In genomic region chr6:142907544-142907943, GRCh38 we compare ENCODE assay signal across 11 cellular contexts. TPM values are rescaled to one million over a fixed set of nuclear protein-coding genes. Genes with fewer than 3 reads are reported as not detected.
A peak's percentile ranks its signal among the peaks of the same experiment; 100 is the strongest.
DNase-seq lines count a peak whose midpoint lies in the region; ATAC-seq and FAIRE-seq lines count a peak whose summit lies in the region.
"Had no signal": no experiment of that assay in that cellular context is flagged by ENCODE, and none has a peak within 500 bp of the region (broad histone marks: within the 10 kb centered on the region; RNA-seq: fewer than 3 reads in every experiment).

No MANE protein-coding gene starts in this region.

- H3K27me3 Mint-ChIP-seq in naive B cell: no peaks in the 10 kb centered on the region

- peak; percentile 75 for FAIRE-seq in GM19239 (lab: Jason Lieb, UNC)

- H3K36me3 Mint-ChIP-seq in naive B cell: peaks cover 4 to 5% of the 10 kb centered on the region in 2 donors

- ATAC-seq in HG02870 (IDR thresholded peaks at IDR 0.05; ENCODE audit: unreplicated experiment): peak; percentile 21
- no peak for ATAC-seq in naive B cell (ENCODE audit: low read depth in 2 of 2)
- ATAC-seq: right cardiac atrium had no signal

- DNase-seq in GM19239 (ENCODE audit: insufficient read length, low spot score) (no peak), T-helper 1 cell (peak in 3 of 5 donors; percentile 35 to 74 (median 48)), naive B cell (no peak), ureter (ENCODE audit: low spot score) (no peak), NCI-H748 treated with DMSO at 0.1 percent for 48 hours (lab: John Stamatoyannopoulos, UW) (no peak), SHP77 treated with DMSO at 0.1 percent for 48 hours (lab: John Stamatoyannopoulos, UW) (no peak), midbrain (lab: John Stamatoyannopoulos, UW) (no peak)
- DNase-seq: NCI-H2081 treated with DMSO at 0.1 percent for 48 hours, right cardiac atrium had no signal

- peak overlapping the region; percentile 7 to 94 (median 66) for H3K27ac Mint-ChIP-seq in naive B cell
- H3K27ac Mint-ChIP-seq: dendritic cell treated with granulocyte-macrophage colony-stimulating factor and Interleukin-4, amounts not matched to agents 40 ng/mL and 50 ng/mL, for 4 days had no signal

- H3K4me1 Mint-ChIP-seq in naive B cell: peaks cover 35 to 53% (median 48%) of the 10 kb centered on the region in 3 donors

- H3K9me3 Mint-ChIP-seq in naive B cell: peaks cover 0 to 5% (median 0%) of the 10 kb centered on the region in 7 donors
- H3K9me3 Mint-ChIP-seq: dendritic cell treated with granulocyte-macrophage colony-stimulating factor and Interleukin-4, amounts not matched to agents 40 ng/mL and 50 ng/mL, for 4 days had no signal

- peak overlapping the region in 4 of 8 donors; percentile 45 to 65 (median 60) for H3K4me3 Mint-ChIP-seq in naive B cell
- H3K4me3 Mint-ChIP-seq: dendritic cell treated with granulocyte-macrophage colony-stimulating factor and Interleukin-4, amounts not matched to agents 40 ng/mL and 50 ng/mL, for 4 days had no signal

RNA-seq across cellular contexts. Expression of gene HIVEP2, which starts 37.4 kb away (rescaled TPM):
- 10 to 100 TPM in 1 of 6 donors, 1 to 10 TPM in 5; 2.7 to 10.2 (median 5.4) TPM for polyA plus RNA-seq in naive B cell (ENCODE audit: low read depth in 6 of 6)
- 29.0 TPM for total RNA-seq in ureter

Comparison
In these comparisons a context has a peak if more than half of its experiments do, and no peak if none do; other contexts are left out.
1. DNase-seq: peak in T-helper 1 cell (3 of 5); none in GM19239 (single experiment), naive B cell (single experiment), ureter (single experiment), NCI-H748 treated with DMSO at 0.1 percent for 48 hours (single experiment), SHP77 treated with DMSO at 0.1 percent for 48 hours (single experiment) and midbrain (single experiment).